Comparison of ENCODE assay signal across 8 cellular contexts in genomic region chr2:87603418-87604279, GRCh38.
DNase-seq lines count a peak whose midpoint lies in the region; ATAC-seq, FAIRE-seq and TF ChIP-seq lines count a peak whose summit lies in the region.
"Not testable (repeated sequence)": the region's sequence is repeated elsewhere in the genome, so short reads cannot be mapped to it uniquely, and the experiment has no call there.

No MANE protein-coding gene starts in this region.

- not testable (repeated sequence) for TF ChIP-seq POLR2A in A549 (IDR thresholded peaks at IDR 0.05; ENCODE audit: low read length); body of pancreas (IDR thresholded peaks at IDR 0.05); heart left ventricle (IDR thresholded peaks at IDR 0.05)

- H2AFZ ChIP-seq in GM23248; SK-N-SH (ENCODE audit: low read depth): not testable (repeated sequence)

- not testable (repeated sequence) for TF ChIP-seq RAD21 in A549 (conservative IDR thresholded peaks at IDR 0.05 in 1 of 2, IDR thresholded peaks at IDR 0.05 in 1 of 2); SK-N-SH (IDR thresholded peaks at IDR 0.05; ENCODE audit: low read length)

- FAIRE-seq in A549 (lab: Jason Lieb, UNC) = not testable (repeated sequence)

- H3K27ac ChIP-seq in A549, psoas muscle: not testable (repeated sequence)
- H3K27ac ChIP-seq in GM23248 = peak overlapping the region; percentile 15; the same call in 1 of the 2 replicates
- H3K27ac ChIP-seq in SK-N-SH (ENCODE audit: low read depth in 2 of 2, low read length in 1 of 2) = peak overlapping the region in 1 of 2 experiments; percentile 85; a peak in 2 of 4 replicates
- H3K27ac ChIP-seq in body of pancreas = peak overlapping the region in 1 of 4 donors; percentile 49
- H3K27ac ChIP-seq in heart left ventricle = peak overlapping the region in 5 of 12 donors; percentile 46 to 55 (median 50)
- H3K27ac ChIP-seq in left lung = peak overlapping the region in 1 of 2 donors; percentile 8

- POLR2A ChIA-PET in A549 (lab: Yijun Ruan, JAX); SK-N-SH (lab: Yijun Ruan, JAX): not testable (repeated sequence)

- not testable (repeated sequence) for H3K79me2 ChIP-seq in GM23248 (ENCODE audit: insufficient read depth); SK-N-SH (ENCODE audit: insufficient read depth)

- in situ Hi-C loops in GM23248 (cut with MboI) = not testable (repeated sequence)

- H4K20me1 ChIP-seq in GM23248 (ENCODE audit: insufficient read depth); SK-N-SH (ENCODE audit: insufficient read depth): not testable (repeated sequence)

- not testable (repeated sequence) for TF ChIP-seq EP300 in A549 (IDR thresholded peaks at IDR 0.05); SK-N-SH (IDR thresholded peaks at IDR 0.05; ENCODE audit: borderline replicate concordance in 1 of 2, low read depth in 1 of 2, low read length in 1 of 2)

- not testable (repeated sequence) for H3F3A ChIP-seq in GM23248 (ENCODE audit: insufficient read depth); SK-N-SH (replicated peaks; ENCODE audit: insufficient read depth)

- not testable (repeated sequence) for H3K9me2 ChIP-seq in GM23248 (ENCODE audit: insufficient read depth); SK-N-SH

- CTCF ChIA-PET in A549 (lab: Yijun Ruan, JAX); SK-N-SH (lab: Yijun Ruan, JAX): not testable (repeated sequence)

- intact Hi-C loops in body of pancreas (cut with DNase I); heart left ventricle (cut with DNase I); left lung (cut with DNase I); psoas muscle (cut with DNase I): not testable (repeated sequence)

- ATAC-seq in A549 = peak; percentile 11 to 23; a peak in 2 of 6 replicates
- peak; percentile 56 for ATAC-seq in body of pancreas
- ATAC-seq in heart left ventricle = peak; percentile 27 to 68 (median 50)
- ATAC-seq in left lung = peak; percentile 59
- ATAC-seq in psoas muscle = peak; percentile 37 to 41 (median 40)

- H3K9me3 ChIP-seq in A549; GM23248 (ENCODE audit: low read depth); SK-N-SH; body of pancreas; heart left ventricle; left lung; psoas muscle: not testable (repeated sequence)

- not testable (repeated sequence) for DNase-seq in A549 (ENCODE audit: low read depth in 1 of 2, low spot score in 1 of 2); SK-N-SH; body of pancreas; left lung; psoas muscle
- DNase-seq in GM23248 (peak; percentile 33), fibroblast of gingiva (ENCODE audit: low read depth) (peak; percentile 2), heart left ventricle (peak in 2 of 5 donors; percentile 33 to 42)

- not testable (repeated sequence) for H3K9ac ChIP-seq in GM23248, SK-N-SH

- not testable (repeated sequence) for H3K36me3 ChIP-seq in GM23248 (ENCODE audit: low read depth); SK-N-SH (replicated peaks in 1 of 2; ENCODE audit: control insufficient read depth in 1 of 2, insufficient read depth in 2 of 2, low read length in 1 of 2); body of pancreas (replicated peaks in 1 of 2; ENCODE audit: insufficient read depth in 1 of 2, low read depth in 2 of 2); heart left ventricle; left lung; psoas muscle (ENCODE audit: insufficient read depth in 1 of 2, low read depth in 1 of 2)

- H3K4me1 ChIP-seq in A549; GM23248 (ENCODE audit: insufficient read depth); SK-N-SH (ENCODE audit: control insufficient read depth in 1 of 2, insufficient read depth in 2 of 2, low read depth in 1 of 2, low read length in 1 of 2); body of pancreas; heart left ventricle; left lung; psoas muscle: not testable (repeated sequence)

- 92% methylated on average over 4 of the region's 10 CpGs for WGBS in A549 (ENCODE audit: missing lambda C conversion rate)
- 13 to 15% methylated on average over 4 of the region's 10 CpGs for WGBS in GM23248 (ENCODE audit: low coverage in 1 of 2, low lambda C conversion rate in 2 of 2, missing lambda C conversion rate in 2 of 2), 2 experiments
- 58% methylated on average over 3 of the region's 10 CpGs for WGBS in SK-N-SH (ENCODE audit: low lambda C conversion rate)
- WGBS in body of pancreas, 2 donors = 56% methylated on average over 2 of the region's 10 CpGs; no CpG with 5 or more reads in 1 of the 2 donors
- WGBS in heart left ventricle, 4 donors = 2 to 9% methylated on average over 5 of the region's 10 CpGs; no CpG with 5 or more reads in 2 of the 4 donors
- whole genome bisulfite sequencing in psoas muscle, 3 donors = 41 to 60% (median 52%) methylated on average over 1 to 5 of the region's 10 CpGs

- TF ChIP-seq CTCF in A549 (IDR thresholded peaks at IDR 0.05); SK-N-SH (IDR thresholded peaks at IDR 0.05); body of pancreas (IDR thresholded peaks at IDR 0.05); heart left ventricle (IDR thresholded peaks at IDR 0.05); left lung (IDR thresholded peaks at IDR 0.05); psoas muscle (IDR thresholded peaks at IDR 0.05): not testable (repeated sequence)

- not testable (repeated sequence) for H3K4me2 ChIP-seq in A549; GM23248 (ENCODE audit: unreplicated experiment)
- 0 out of 2 replicates have a peak overlapping the region, but pooled peaks have one; percentile 24 for H3K4me2 ChIP-seq in SK-N-SH

- not testable (repeated sequence) for H3K4me3 ChIP-seq in A549; GM23248; SK-N-SH (ENCODE audit: low read depth in 2 of 2, low read length in 1 of 2); body of pancreas; heart left ventricle; left lung; psoas muscle

- H3K27me3 ChIP-seq in GM23248 (replicated peaks; ENCODE audit: insufficient read depth); SK-N-SH (ENCODE audit: insufficient read depth); body of pancreas; heart left ventricle; left lung; psoas muscle (ENCODE audit: insufficient read depth in 3 of 3, low read length in 2 of 3): not testable (repeated sequence)
